13 cellular contexts compared by ENCODE assay signal in the genomic region with DNA sequence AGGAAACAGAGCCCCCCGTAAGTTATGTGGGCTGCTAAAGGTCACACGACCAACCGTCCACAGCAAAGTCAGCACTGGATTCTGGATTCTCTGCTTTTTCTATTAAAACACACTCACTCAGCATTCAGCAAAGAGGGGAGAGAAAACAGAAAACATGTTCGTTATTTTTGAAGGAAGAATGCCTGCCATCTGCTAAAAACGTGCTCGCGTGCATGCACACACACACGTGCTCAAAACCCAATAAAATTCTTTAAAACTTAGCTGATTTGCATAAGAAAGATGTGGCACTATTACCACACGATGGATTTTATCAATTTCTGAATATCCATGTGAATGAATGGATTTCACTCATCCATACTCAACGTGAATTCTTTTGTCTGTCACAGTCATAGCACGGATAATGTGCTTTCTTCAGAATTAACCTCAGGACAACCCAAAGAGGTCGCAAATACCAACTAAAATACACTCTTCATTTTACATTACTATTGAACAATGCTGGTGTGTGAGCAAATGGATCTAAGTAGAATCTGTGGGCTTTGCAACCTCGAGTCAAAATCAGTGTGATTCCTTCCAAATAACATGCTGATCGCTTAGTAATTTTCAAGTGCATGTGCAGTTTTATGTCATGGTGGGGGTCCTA.
"Had no signal": no experiment of that assay in that cellular context is flagged by ENCODE, and none has a peak within 500 bp of the region (broad histone marks: within the 10 kb centered on the region; RNA-seq: fewer than 3 reads in every experiment).

No MANE protein-coding gene starts in this region.

- H3K36me3 Mint-ChIP-seq: activated naive CD4-positive, alpha-beta T cell treated with anti-CD3 and anti-CD28 coated beads, Interleukin-2, amount 50 U/mL, for 24 hours had no signal

- H3K4me3 Mint-ChIP-seq: activated naive CD4-positive, alpha-beta T cell treated with anti-CD3 and anti-CD28 coated beads, Interleukin-2, amount 50 U/mL, for 24 hours; nephron progenitor cell had no signal

- H3K4me1 Mint-ChIP-seq: activated naive CD4-positive, alpha-beta T cell treated with anti-CD3 and anti-CD28 coated beads, Interleukin-2, amount 50 U/mL, for 24 hours had no signal

- H3K36me3 ChIP-seq: ovary, tibial nerve had no signal

- H3K27ac Mint-ChIP-seq: activated naive CD4-positive, alpha-beta T cell treated with anti-CD3 and anti-CD28 coated beads, Interleukin-2, amount 50 U/mL, for 24 hours; nephron progenitor cell had no signal

- H3K4me3 ChIP-seq: left lung, ovary, skin epidermis, tibial nerve had no signal

- H3K9me3 ChIP-seq: left lung, ovary, tibial nerve had no signal

- H3K27me3 Mint-ChIP-seq: activated naive CD4-positive, alpha-beta T cell treated with anti-CD3 and anti-CD28 coated beads, Interleukin-2, amount 50 U/mL, for 24 hours had no signal

- H3K9me3 Mint-ChIP-seq: activated naive CD4-positive, alpha-beta T cell treated with anti-CD3 and anti-CD28 coated beads, Interleukin-2, amount 50 U/mL, for 24 hours; nephron progenitor cell had no signal

- H3K27ac ChIP-seq: brain microvascular endothelial cell, left lung, ovary, skin epidermis had no signal

- H3K27me3 ChIP-seq: brain microvascular endothelial cell, left lung, ovary, tibial nerve had no signal

- ATAC-seq: activated CD4-positive, CD25-positive, alpha-beta regulatory T cell treated with anti-CD3 and anti-CD28 coated beads, Interleukin-2, amount 50 U/mL, for 24 hours; esophagus mucosa; left lung had no signal

- DNase-seq: activated T-cell treated with anti-CD3 and anti-CD28 coated beads, Interleukin-2, amount 50 U/mL, for 1 hour; brain microvascular endothelial cell; head of caudate nucleus; islet precursor cell; left lung; mesendoderm; nephron progenitor cell; ovary had no signal
